Comparison of ENCODE assay signal across 9 cellular contexts in genomic region chr15:74072614-74073337, GRCh38. TPM values are rescaled to one million over a fixed set of nuclear protein-coding genes. Genes with fewer than 3 reads are reported as not detected.
DNase-seq lines count a peak whose midpoint lies in the region; ATAC-seq, FAIRE-seq and TF ChIP-seq lines count a peak whose summit lies in the region.
"Not testable (repeated sequence)": the region's sequence is repeated elsewhere in the genome, so short reads cannot be mapped to it uniquely, and the experiment has no call there.
"Had no signal": no experiment of that assay in that cellular context is flagged by ENCODE, and none has a peak within 500 bp of the region (broad histone marks: within the 10 kb centered on the region; RNA-seq: fewer than 3 reads in every experiment).

No MANE protein-coding gene starts in this region.

- not testable (repeated sequence) for H3K27me3 Mint-ChIP-seq in CD4-positive, alpha-beta T cell; H9 (ENCODE audit: low read depth); activated CD4-positive, alpha-beta T cell treated with anti-CD3 and anti-CD28 coated beads for 36 hours; osteocyte (ENCODE audit: unreplicated experiment); stimulated activated naive CD8-positive, alpha-beta T cell treated with anti-CD3 and anti-CD28 coated beads, Interleukin-15, amount 100 ng/mL, for 72 hours

- not testable (repeated sequence) for H3K27me3 ChIP-seq in CD4-positive, alpha-beta T cell (ENCODE audit: control insufficient read depth, insufficient read depth, low read length); H9 (ENCODE audit: insufficient read depth, low read length); bronchial epithelial cell (ENCODE audit: control insufficient read depth, insufficient read depth, low read length)

- H3K36me3 ChIP-seq in bronchial epithelial cell (ENCODE audit: control insufficient read depth, insufficient read depth, low read length), result not testable (repeated sequence)

- CTCF ChIA-PET in CD4-positive, alpha-beta T cell (lab: Charles Lee); activated CD4-positive, alpha-beta T cell treated with anti-CD3 and anti-CD28 coated beads for 36 hours (lab: Charles Lee): not testable (repeated sequence)

- not testable (repeated sequence) for H3K4me1 Mint-ChIP-seq in CD4-positive, alpha-beta T cell (ENCODE audit: low read depth); H9; activated CD4-positive, alpha-beta T cell treated with anti-CD3 and anti-CD28 coated beads for 36 hours; osteocyte (ENCODE audit: unreplicated experiment); stimulated activated naive CD8-positive, alpha-beta T cell treated with anti-CD3 and anti-CD28 coated beads, Interleukin-15, amount 100 ng/mL, for 72 hours

- H3K23me2 ChIP-seq in H9 (ENCODE audit: insufficient read length, low read depth, low read length, poor library complexity, severe bottlenecking), result not testable (repeated sequence)

- H3K23ac ChIP-seq in H9 (ENCODE audit: insufficient read length, low read depth, low read length), result not testable (repeated sequence)

- H2BK5ac ChIP-seq in H9 (ENCODE audit: insufficient read length, low read length), result not testable (repeated sequence)

- not testable (repeated sequence) for ATAC-seq in CD4-positive, alpha-beta T cell (ENCODE audit: poor library complexity); activated CD4-positive, alpha-beta T cell treated with anti-CD3 and anti-CD28 coated beads for 36 hours; left ventricle myocardium superior; stimulated activated naive CD8-positive, alpha-beta T cell treated with anti-CD3 and anti-CD28 coated beads, Interleukin-15, amount 100 ng/mL, for 72 hours

- not testable (repeated sequence) for H3K9ac ChIP-seq in H9 (ENCODE audit: extremely low read depth, insufficient read length, low read length)

- not testable (repeated sequence) for H4K5ac ChIP-seq in H9 (ENCODE audit: insufficient read length, low read depth, low read length)

- H3K14ac ChIP-seq in H9 (ENCODE audit: insufficient read depth, low read length), result not testable (repeated sequence)

- not testable (repeated sequence) for H2BK20ac ChIP-seq in H9 (ENCODE audit: low read depth, low read length, poor library complexity, severe bottlenecking)

- H2BK12ac ChIP-seq in H9 (ENCODE audit: insufficient read length, low read depth, low read length), result not testable (repeated sequence)

- not testable (repeated sequence) for H3K27ac Mint-ChIP-seq in CD4-positive, alpha-beta T cell; H9; activated CD4-positive, alpha-beta T cell treated with anti-CD3 and anti-CD28 coated beads for 36 hours; osteocyte (ENCODE audit: unreplicated experiment); stimulated activated naive CD8-positive, alpha-beta T cell treated with anti-CD3 and anti-CD28 coated beads, Interleukin-15, amount 100 ng/mL, for 72 hours

- H2BK120ac ChIP-seq in H9 (ENCODE audit: low read depth, low read length, poor library complexity, severe bottlenecking), result not testable (repeated sequence)

- H3K9me3 Mint-ChIP-seq in CD4-positive, alpha-beta T cell; H9; activated CD4-positive, alpha-beta T cell treated with anti-CD3 and anti-CD28 coated beads for 36 hours (ENCODE audit: low read depth); osteocyte (ENCODE audit: unreplicated experiment); stimulated activated naive CD8-positive, alpha-beta T cell treated with anti-CD3 and anti-CD28 coated beads, Interleukin-15, amount 100 ng/mL, for 72 hours: not testable (repeated sequence)

- not testable (repeated sequence) for H4K91ac ChIP-seq in H9 (ENCODE audit: insufficient read length, low read depth, low read length)

- peak in 7 of 10 experiments; percentile 13 to 57 (median 37) for DNase-seq in CD4-positive, alpha-beta T cell
- DNase-seq in H9; bronchial epithelial cell (ENCODE audit: low read depth): not testable (repeated sequence)
- DNase-seq in activated CD4-positive, alpha-beta T cell treated with anti-CD3 and anti-CD28 coated beads for 36 hours, result peak; percentile 35
- DNase-seq in activated T-cell treated with anti-CD3 and anti-CD28 coated beads, Interleukin-2, amount 50 U/mL, for 48 hours, result peak; percentile 45 to 56
- DNase-seq in left ventricle myocardium superior (peak; percentile 56), osteocyte (ENCODE audit: extremely low spot score, unreplicated experiment) (peak; percentile 84)
- peak; percentile 50 to 54 for DNase-seq in stimulated activated naive CD8-positive, alpha-beta T cell treated with anti-CD3 and anti-CD28 coated beads, Interleukin-15, amount 100 ng/mL, for 72 hours

- H3K18ac ChIP-seq in H9 (ENCODE audit: insufficient read length, low read depth, low read length), result not testable (repeated sequence)

- not testable (repeated sequence) for H3K56ac ChIP-seq in H9 (ENCODE audit: insufficient read length, low read depth, low read length)

- not testable (repeated sequence) for H3K4ac ChIP-seq in H9 (ENCODE audit: low read depth, low read length)

- H3K79me2 ChIP-seq in H9 (ENCODE audit: insufficient read depth, low read length), result not testable (repeated sequence)

- not testable (repeated sequence) for H4K20me1 ChIP-seq in H9 (ENCODE audit: control insufficient read depth, insufficient read depth, insufficient read length)

- WGBS in H9 (ENCODE audit: extremely low coverage, insufficient read length, low lambda C conversion rate), result no CpG with 5 or more reads among the region's 16 CpGs

- H2AFZ ChIP-seq in H9 (ENCODE audit: low read length), result not testable (repeated sequence)

- not testable (repeated sequence) for H2BK15ac ChIP-seq in H9 (ENCODE audit: low read depth, low read length)

- not testable (repeated sequence) for H3K36me3 Mint-ChIP-seq in CD4-positive, alpha-beta T cell (ENCODE audit: low read depth); H9 (ENCODE audit: insufficient read depth in 1 of 3, low read depth in 3 of 3); activated CD4-positive, alpha-beta T cell treated with anti-CD3 and anti-CD28 coated beads for 36 hours (ENCODE audit: low read depth); osteocyte (ENCODE audit: unreplicated experiment)

- not testable (repeated sequence) for H2AK5ac ChIP-seq in H9 (ENCODE audit: insufficient read length, low read length)

- H3K79me1 ChIP-seq in H9 (ENCODE audit: insufficient read depth, low read depth, low read length, poor library complexity, severe bottlenecking), result not testable (repeated sequence)

- not testable (repeated sequence) for TF ChIP-seq CTCF in CD4-positive, alpha-beta T cell (IDR thresholded peaks at IDR 0.05)
- TF ChIP-seq CTCF in H9 (conservative IDR thresholded peaks at IDR 0.05) (peak; percentile 60), bronchial epithelial cell (IDR thresholded peaks at IDR 0.05; ENCODE audit: insufficient read depth, low read length, severe bottlenecking) (peak; percentile 20), osteocyte (IDR thresholded peaks at IDR 0.05) (peak; percentile 25)

- intact Hi-C loops in CD4-positive, alpha-beta T cell (cut with DNase I, micrococcal nuclease); activated CD4-positive, alpha-beta T cell treated with anti-CD3 and anti-CD28 coated beads for 36 hours (cut with DNase I, micrococcal nuclease); left ventricle myocardium superior (cut with micrococcal nuclease): not testable (repeated sequence)

- not testable (repeated sequence) for H3K4me3 ChIP-seq in bronchial epithelial cell (ENCODE audit: low read depth, low read length)

- POLR2A ChIA-PET in CD4-positive, alpha-beta T cell (lab: Charles Lee); activated CD4-positive, alpha-beta T cell treated with anti-CD3 and anti-CD28 coated beads for 36 hours (lab: Charles Lee): not testable (repeated sequence)

- H3K9me3 ChIP-seq in CD4-positive, alpha-beta T cell (ENCODE audit: control insufficient read depth, low read length); H9 (ENCODE audit: control insufficient read depth, low read depth, low read length): not testable (repeated sequence)

- not testable (repeated sequence) for H3K4me1 ChIP-seq in H9 (ENCODE audit: insufficient read depth, low read length)

- not testable (repeated sequence) for H3K27ac ChIP-seq in CD4-positive, alpha-beta T cell (ENCODE audit: low read depth, low read length); H9 (ENCODE audit: insufficient read length, low read depth, low read length)

- not testable (repeated sequence) for H4K8ac ChIP-seq in H9 (replicated peaks; ENCODE audit: insufficient read length, low read depth, low read length)

- H3K4me3 Mint-ChIP-seq in CD4-positive, alpha-beta T cell; H9; activated CD4-positive, alpha-beta T cell treated with anti-CD3 and anti-CD28 coated beads for 36 hours; osteocyte (ENCODE audit: unreplicated experiment); stimulated activated naive CD8-positive, alpha-beta T cell treated with anti-CD3 and anti-CD28 coated beads, Interleukin-15, amount 100 ng/mL, for 72 hours: not testable (repeated sequence)

- FAIRE-seq in bronchial epithelial cell (lab: Jason Lieb, UNC), result not testable (repeated sequence)

- not testable (repeated sequence) for H3K4me2 ChIP-seq in H9 (ENCODE audit: insufficient read depth, insufficient read length, low read length)

- not testable (repeated sequence) for H3T11ph ChIP-seq in H9 (ENCODE audit: low read length)

RNA-seq across cellular contexts. Expression of gene GOLGA6A, which starts 9.6 kb away (rescaled TPM):
- under 1 TPM; 0.16 to 0.42 TPM for total RNA-seq in CD4-positive, alpha-beta T cell
- 0.72 and 0.90 TPM in 2 replicates for total RNA-seq in H9 (2021)
- total RNA-seq in activated CD4-positive, alpha-beta T cell treated with anti-CD3 and anti-CD28 coated beads for 36 hours, result not detected
- 0.13 TPM in 1 of 2 replicates, not detected in the other for total RNA-seq in bronchial epithelial cell
- not detected for total RNA-seq in left ventricle myocardium superior
- total RNA-seq in osteocyte, result 0.21 TPM in 1 of 2 replicates, not detected in the other
- total RNA-seq: left cardiac atrium had no signal

RNA-seq across cellular contexts. Expression of gene ISLR2, which starts 57.6 kb away (rescaled TPM):
- not detected for total RNA-seq in CD4-positive, alpha-beta T cell
- 0.09 TPM in 2 replicates for total RNA-seq in H9 (2021)
- total RNA-seq in activated CD4-positive, alpha-beta T cell treated with anti-CD3 and anti-CD28 coated beads for 36 hours, result under 1 TPM in 1 of 2 experiments, not detected in 1; 0.05 TPM
- not detected in 2 replicates for total RNA-seq in bronchial epithelial cell
- total RNA-seq in left ventricle myocardium superior, result 2.2 TPM
- total RNA-seq in osteocyte, result 6.1 TPM in 2 replicates
